Comparison of ENCODE assay signal across 1 cellular context in the genomic region with DNA sequence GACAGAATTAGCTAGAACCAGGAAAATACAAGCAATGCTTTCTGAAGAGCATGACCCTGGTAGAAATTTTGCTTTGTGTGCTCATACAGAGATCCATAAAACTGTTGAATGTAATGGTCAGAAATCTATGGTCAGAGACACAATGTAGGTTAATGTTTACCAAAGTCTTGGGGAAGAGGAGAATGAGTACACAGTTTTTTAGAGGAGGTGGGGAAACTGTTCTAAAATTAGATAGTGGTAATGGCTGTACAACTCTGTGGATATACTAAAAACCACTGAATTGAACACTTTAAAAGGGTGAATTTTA.
TF ChIP-seq lines count a peak whose summit lies in the region.

No MANE protein-coding gene starts in this region.

TF ChIP-seq in GM12878, 131 proteins besides CTCF, POLR2A, EP300 and RAD21 (continued from another document):
- TF ChIP-seq CHD2 (IDR thresholded peaks at IDR 0.05; ENCODE audit: borderline replicate concordance, low read depth, low read length): no peak
- no peak for TF ChIP-seq KDM1A (IDR thresholded peaks at IDR 0.05; ENCODE audit: borderline replicate concordance)
- TF ChIP-seq STAT1 (conservative IDR thresholded peaks at IDR 0.05): no peak
TF ChIP-seq in GM12878: peak in this region for 0.
